In genomic region chr6:53614676-53615075, GRCh38 we compare ENCODE assay signal across 15 cellular contexts.
"Had no signal": no experiment of that assay in that cellular context is flagged by ENCODE, and none has a peak within 500 bp of the region (broad histone marks: within the 10 kb centered on the region; RNA-seq: fewer than 3 reads in every experiment).

No MANE protein-coding gene starts in this region.

- H3K27me3 ChIP-seq: foreskin keratinocyte, neural progenitor cell, pancreas, tibial artery had no signal

- H3K4me3 ChIP-seq: neural progenitor cell, pancreas, tibial artery had no signal

- H3K36me3 ChIP-seq: neural progenitor cell, pancreas, tibial artery, WERI-Rb-1 had no signal

- H3K27ac ChIP-seq: neural progenitor cell, tibial artery, WERI-Rb-1 had no signal

- H3K9me3 ChIP-seq: pancreas, tibial artery had no signal

- DNase-seq: activated CD4-positive, alpha-beta T cell treated with anti-CD3 and anti-CD28 coated beads for 4 hours; activated CD8-positive, alpha-beta memory T cell treated with anti-CD3 and anti-CD28 coated beads, Interleukin-2, amount 50 U/mL, for 48 hours; activated CD8-positive, alpha-beta T cell treated with anti-CD3 and anti-CD28 coated beads, Interleukin-2, amount 10 ng/mL, durations not matched to agents 7 days and 5 days; aorta; foreskin keratinocyte; pancreas; retina; stimulated activated CD4-positive, alpha-beta T cell treated with anti-CD3 and anti-CD28 coated beads, Interleukin-15, amount 100 ng/mL, for 24 hours; stimulated activated CD4-positive, alpha-beta T cell treated with anti-CD3 and anti-CD28 coated beads, Interleukin-4, amount 100 ng/mL, for 4 hours; T-helper 1 cell; tibial artery; WERI-Rb-1 had no signal

- H3K4me1 ChIP-seq: neural progenitor cell, tibial artery had no signal

- ATAC-seq: activated CD8-positive, alpha-beta T cell treated with anti-CD3 and anti-CD28 coated beads, Interleukin-2, amount 10 ng/mL, durations not matched to agents 7 days and 5 days had no signal

- FAIRE-seq: bronchial epithelial cell, islet of Langerhans, pancreas had no signal
